In genomic region chr11:55867354-55867753, GRCh38 we compare ENCODE assay signal across 4 cellular contexts. TPM values are rescaled to one million over a fixed set of nuclear protein-coding genes. Genes with fewer than 3 reads are reported as not detected.
"Had no signal": no experiment of that assay in that cellular context is flagged by ENCODE, and none has a peak within 500 bp of the region (broad histone marks: within the 10 kb centered on the region; RNA-seq: fewer than 3 reads in every experiment).

No MANE protein-coding gene starts in this region.

RNA-seq across cellular contexts. Expression of gene TRIM51, which starts 15.7 kb away (rescaled TPM):
- total RNA-seq: LHCN-M2, M059J, MCF 10A, NCI-H460 had no signal

RNA-seq across cellular contexts. Expression of gene OR5D16, which starts 28.8 kb away (rescaled TPM):
- total RNA-seq: LHCN-M2, M059J, MCF 10A, NCI-H460 had no signal

RNA-seq across cellular contexts. Expression of gene OR5L2, which starts 40.3 kb away (rescaled TPM):
- total RNA-seq: LHCN-M2, M059J, MCF 10A, NCI-H460 had no signal

RNA-seq across cellular contexts. Expression of gene OR5W2, which starts 47.0 kb away (rescaled TPM):
- total RNA-seq: LHCN-M2, M059J, MCF 10A, NCI-H460 had no signal

RNA-seq across cellular contexts. Expression of gene OR5D18, which starts 47.9 kb away (rescaled TPM):
- total RNA-seq: LHCN-M2, M059J, MCF 10A, NCI-H460 had no signal
